In genomic region chr9:998301-999110, GRCh38 we compare ENCODE assay signal across 13 cellular contexts. TPM values are rescaled to one million over a fixed set of nuclear protein-coding genes. Genes with fewer than 3 reads are reported as not detected.
DNase-seq lines count a peak whose midpoint lies in the region; ATAC-seq, FAIRE-seq and TF ChIP-seq lines count a peak whose summit lies in the region.
"Not testable (repeated sequence)": the region's sequence is repeated elsewhere in the genome, so short reads cannot be mapped to it uniquely, and the experiment has no call there.
"Had no signal": no experiment of that assay in that cellular context is flagged by ENCODE, and none has a peak within 500 bp of the region (broad histone marks: within the 10 kb centered on the region; RNA-seq: fewer than 3 reads in every experiment).

No MANE protein-coding gene starts in this region.

- not testable (repeated sequence) for H3K36me3 Mint-ChIP-seq in T-helper 17 cell (ENCODE audit: low read depth)

- H3K9ac ChIP-seq in GM12878 (ENCODE audit: control insufficient read depth, insufficient read depth, low read length), result not testable (repeated sequence)

- peak; percentile 1 for TF ChIP-seq CTCF in AG09309 (IDR thresholded peaks at IDR 0.05; ENCODE audit: control insufficient read depth, insufficient read depth, low read depth, low read length, missing control alignments)
- peak; percentile 50 for TF ChIP-seq CTCF in GM12873 (IDR thresholded peaks at IDR 0.05; ENCODE audit: insufficient read depth, low read depth, low read length, missing control alignments)
- peak; percentile 7 to 44 (median 15); a peak in 2 of 6 replicates for TF ChIP-seq CTCF in GM12878 (IDR thresholded peaks at IDR 0.05 in 2 of 3, conservative IDR thresholded peaks at IDR 0.05 in 1 of 3; ENCODE audit: control insufficient read depth in 2 of 3, extremely low read depth in 1 of 3, insufficient read depth in 1 of 3, low read depth in 3 of 3, low read length in 3 of 3)
- TF ChIP-seq CTCF in psoas muscle (IDR thresholded peaks at IDR 0.05), result peak; percentile 26

- peak overlapping the region; percentile 26 for H3K4me3 Mint-ChIP-seq in T-helper 17 cell

- SMC1A ChIA-PET in GM12878 (lab: Charles Lee; ENCODE audit: uncharacterized antibody, unreplicated experiment), result interaction anchor here (0.9 to 2.4 kb wide), 6 partner anchors 11 to 384 kb away, joined by 3 to 9 read pairs (median 6); no protein-coding TSS in a partner anchor

- not testable (repeated sequence) for H3K27me3 ChIP-seq in GM12878 (replicated peaks in 1 of 2; ENCODE audit: control insufficient read depth in 2 of 2, insufficient read depth in 2 of 2, low read length in 1 of 2); psoas muscle (ENCODE audit: insufficient read depth in 3 of 3, low read length in 2 of 3)

- TF ChIP-seq EP300 in GM12878 (IDR thresholded peaks at IDR 0.05; ENCODE audit: borderline replicate concordance in 1 of 2, control insufficient read depth in 1 of 2, low read depth in 2 of 2, low read length in 2 of 2), result not testable (repeated sequence)

- not testable (repeated sequence) for DNase-seq in AG09309 (ENCODE audit: low read depth); T-helper 17 cell; GM12878 (ENCODE audit: low read depth, low spot score); psoas muscle
- peak; percentile 49 for DNase-seq in NAMALWA (ENCODE audit: low spot score)
- DNase-seq in erythroblast (lab: John Stamatoyannopoulos, UW), result peak; percentile 12 to 44
- DNase-seq in left kidney (ENCODE audit: low read depth, low spot score), result peak; percentile 39

- H3K27me3 Mint-ChIP-seq in T-helper 17 cell, result not testable (repeated sequence)

- POLR2A ChIA-PET in GM12878 (lab: Charles Lee), result not testable (repeated sequence)

- not testable (repeated sequence) for H3K27ac Mint-ChIP-seq in T-helper 17 cell

- not testable (repeated sequence) for TF ChIP-seq RAD21 in GM12878 (IDR thresholded peaks at IDR 0.05; ENCODE audit: insufficient read depth, low read depth, low read length)

- CTCF ChIA-PET in GM12878 (lab: Yijun Ruan, JAX), result interaction anchor here (0.8 to 4.3 kb wide), 5 partner anchors 20 to 117 kb away, joined by 3 to 54 read pairs (median 4); no protein-coding TSS in a partner anchor

- RAD21 ChIA-PET in GM12878 (lab: Charles Lee; ENCODE audit: unreplicated experiment), result interaction anchor here (1.4 to 1.5 kb wide), 2 partner anchors 99 to 386 kb away, joined by 3 to 6 read pairs; no protein-coding TSS in a partner anchor

- not testable (repeated sequence) for H3K4me1 Mint-ChIP-seq in T-helper 17 cell

- ATAC-seq in T-helper 17 cell, GM12878, psoas muscle: not testable (repeated sequence)

- not testable (repeated sequence) for H3K4me3 ChIP-seq in AG09309 (ENCODE audit: control insufficient read depth, low read depth, low read length); GM12878; psoas muscle

- H3K9me3 ChIP-seq in T-helper 17 cell (ENCODE audit: control insufficient read depth, low read length, poor library complexity, severe bottlenecking); GM12878 (replicated peaks; ENCODE audit: control insufficient read depth, insufficient read depth, low read length); psoas muscle: not testable (repeated sequence)

- H3K4me1 ChIP-seq in GM12878 (ENCODE audit: control insufficient read depth, insufficient read depth, low read length); psoas muscle: not testable (repeated sequence)

- H4K20me1 ChIP-seq in GM12878 (ENCODE audit: control insufficient read depth, insufficient read depth), result not testable (repeated sequence)

- H3K4me2 ChIP-seq in GM12878 (ENCODE audit: control insufficient read depth, insufficient read depth), result not testable (repeated sequence)

- BruUV-seq in GM12878 (replicated peaks; lab: Mats Ljungman, UMichigan), result not testable (repeated sequence)

- not testable (repeated sequence) for H3K79me2 ChIP-seq in GM12878 (ENCODE audit: control insufficient read depth, insufficient read depth, low read length)

- intact Hi-C loops in GM12878 (cut with micrococcal nuclease; ENCODE audit: unreplicated experiment) (loop anchor here (1.0 kb wide), 1 partner anchor 104 kb away; no protein-coding TSS in a partner anchor), psoas muscle (cut with DNase I) (loop anchor here in 1 of 2 donors (10.0 kb wide), 1 partner anchor 384 kb away; no protein-coding TSS in a partner anchor)

- not testable (repeated sequence) for H3K36me3 ChIP-seq in GM12878 (ENCODE audit: control insufficient read depth in 2 of 2, insufficient read depth in 2 of 2, low read length in 1 of 2); psoas muscle (ENCODE audit: insufficient read depth in 1 of 2, low read depth in 1 of 2)

- not testable (repeated sequence) for TF ChIP-seq POLR2A in GM12878 (IDR thresholded peaks at IDR 0.05; ENCODE audit: low read depth, low read length); erythroblast (IDR thresholded peaks at IDR 0.05; ENCODE audit: low read length)

- not testable (repeated sequence) for H3K27ac ChIP-seq in GM12878 (ENCODE audit: control insufficient read depth, insufficient read depth); psoas muscle

- 56% methylated on average over 24 of the region's 55 CpGs for WGBS in GM12878 (ENCODE audit: insufficient coverage, insufficient replicate concordance, low lambda C conversion rate, missing lambda C conversion rate)
- 80 to 82% (median 81%) methylated on average over 23 to 28 of the region's 55 CpGs for WGBS in psoas muscle, 3 donors

- in situ Hi-C loops in GM12878 (cut with MboI), result not testable (repeated sequence)

- not testable (repeated sequence) for H2AFZ ChIP-seq in GM12878 (ENCODE audit: control insufficient read depth, low read depth, low read length)

- not testable (repeated sequence) for FAIRE-seq in GM12878 (lab: Jason Lieb, UNC)

TF ChIP-seq in GM12878, 131 proteins besides CTCF, POLR2A, EP300 and RAD21:
- TF ChIP-seq ZBTB33 (IDR thresholded peaks at IDR 0.05), result 0 out of 2 replicates have a peak, but pooled peaks have one; percentile 47
- TF ChIP-seq IKZF1 (conservative IDR thresholded peaks at IDR 0.05), result peak; percentile 32; the same call in 1 of the 2 replicates
- peak; percentile 45; the same call in 1 of the 2 replicates for TF ChIP-seq SMARCA5 (IDR thresholded peaks at IDR 0.05)

RNA-seq across cellular contexts. Expression of gene DMRT3, which starts 22.1 kb away (rescaled TPM):
- total RNA-seq in T-helper 17 cell (not detected), GM12878 (2014; rRNA removed) (0.06 TPM in 1 of 2 replicates, not detected in the other), GM12878 (2014; rRNA removed; fragmentation: Illumina TruSeq; extraction: Trizol) (not detected in 2 replicates), GM12878 (2021) (not detected in 2 replicates), psoas muscle (under 1 TPM in 3 of 4 donors, not detected in 1; 0.17 to 0.44 (median 0.27) TPM)
- not detected in 2 replicates for total RNA-seq in GM12878 (2013; cell fraction: nucleolus; rRNA removed)
- not detected for polyA plus RNA-seq in GM12878 (2011; ENCODE audit: low read depth)
- polyA plus RNA-seq in GM12878 (2011; rRNA removed) (not detected in 2 replicates), GM12878 (2014; fragmentation: Illumina TruSeq; extraction: Trizol) (not detected in 2 replicates), GM12878 (2014; fragmentation: Nextera tagmentation; extraction: Ambion mirVana) (under 1 TPM in 1 of 2 experiments, not detected in 1; 0.11 TPM), GM12878 (2014; rRNA removed) (0.03 TPM in 1 of 2 replicates, not detected in the other), GM12878 (2016; fragmentation: Nextera tagmentation; extraction: Ambion mirVana) (not detected), psoas muscle (under 1 TPM; 0.03 to 0.07 (median 0.07) TPM)
- polyA plus RNA-seq in GM12878 (2011; cell fraction: cytosol; rRNA removed), result 0.04 TPM in 1 of 2 replicates, not detected in the other
- polyA plus RNA-seq in GM12878 (2011; cell fraction: nucleus; rRNA removed), result not detected in 2 replicates
- not detected in 2 replicates for polyA plus RNA-seq in GM12878 (2012)
- polyA minus RNA-seq in GM12878 (2011; rRNA and poly(A)+ RNA removed), result not detected in 2 replicates
- not detected in 2 replicates for polyA minus RNA-seq in GM12878 (2011; cell fraction: cytosol; rRNA and poly(A)+ RNA removed)
- not detected in 2 replicates for polyA minus RNA-seq in GM12878 (2011; cell fraction: nucleus; rRNA and poly(A)+ RNA removed)
- total RNA-seq: Caco-2; dermis microvascular lymphatic vessel endothelial cell; left ventricle myocardium superior; myocyte; T-helper 1 cell treated with Interleukin-12 subunit alpha and Interleukin-12 subunit beta and Interleukin-4 antibody, amounts not matched to agents 30 ng/mL and 1 ng/mL, for 36 hours had no signal

RNA-seq across cellular contexts. Expression of gene DMRT2, which starts 51.7 kb away (rescaled TPM):
- total RNA-seq in T-helper 17 cell (not detected), GM12878 (2014; rRNA removed) (0.65 and 1.1 TPM in 2 replicates), GM12878 (2014; rRNA removed; fragmentation: Illumina TruSeq; extraction: Trizol) (0.55 and 0.63 TPM in 2 replicates), GM12878 (2021) (0.82 and 1.0 TPM in 2 replicates), psoas muscle (1 to 10 TPM in 2 of 4 donors, under 1 TPM in 2; 0.43 to 3.9 (median 1.2) TPM)
- total RNA-seq in GM12878 (2013; cell fraction: nucleolus; rRNA removed), result 0.51 and 0.92 TPM in 2 replicates
- not detected for polyA plus RNA-seq in GM12878 (2011; ENCODE audit: low read depth)
- polyA plus RNA-seq in GM12878 (2011; rRNA removed) (43.1 and 50.2 TPM in 2 replicates), GM12878 (2014; fragmentation: Illumina TruSeq; extraction: Trizol) (0.57 and 0.82 TPM in 2 replicates), GM12878 (2014; fragmentation: Nextera tagmentation; extraction: Ambion mirVana) (under 1 TPM; 0.08 to 0.18 TPM), GM12878 (2014; rRNA removed) (0.69 and 0.96 TPM in 2 replicates), GM12878 (2016; fragmentation: Nextera tagmentation; extraction: Ambion mirVana) (under 1 TPM; 0.09 to 0.70 TPM), psoas muscle (1 to 10 TPM; 1.5 to 6.8 (median 2.7) TPM)
- polyA plus RNA-seq in GM12878 (2011; cell fraction: cytosol; rRNA removed), result 56.3 and 59.9 TPM in 2 replicates
- 64.5 and 78.7 TPM in 2 replicates for polyA plus RNA-seq in GM12878 (2011; cell fraction: nucleus; rRNA removed)
- polyA plus RNA-seq in GM12878 (2012), result not detected in 2 replicates
- 50.6 and 74.6 TPM in 2 replicates for polyA minus RNA-seq in GM12878 (2011; rRNA and poly(A)+ RNA removed)
- polyA minus RNA-seq in GM12878 (2011; cell fraction: cytosol; rRNA and poly(A)+ RNA removed), result 19.9 and 24.5 TPM in 2 replicates
- polyA minus RNA-seq in GM12878 (2011; cell fraction: nucleus; rRNA and poly(A)+ RNA removed), result 54.0 and 96.1 TPM in 2 replicates
- total RNA-seq: dermis microvascular lymphatic vessel endothelial cell, myocyte had no signal
